ENCODE assay signal across 12 cellular contexts in the genomic region with DNA sequence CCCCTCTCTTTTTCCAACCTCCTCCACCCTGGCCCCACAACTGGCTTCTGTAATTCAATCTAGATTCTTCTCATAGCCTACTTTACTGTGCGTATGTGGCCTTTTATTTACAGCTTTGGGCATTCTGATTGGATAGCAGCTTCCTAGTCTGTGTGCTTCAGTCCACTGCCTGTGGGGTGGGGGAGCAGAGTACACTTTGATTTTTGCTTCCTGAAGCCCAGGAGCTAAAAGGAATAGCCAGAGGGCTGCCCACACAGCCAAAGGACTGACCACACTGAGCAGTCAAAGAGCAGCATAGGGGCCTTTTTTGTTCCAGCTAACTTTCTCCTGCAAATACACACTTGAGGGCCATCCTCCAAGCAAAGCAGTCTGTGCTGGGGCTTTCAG. TPM values are rescaled to one million over a fixed set of nuclear protein-coding genes. Genes with fewer than 3 reads are reported as not detected.
DNase-seq lines count a peak whose midpoint lies in the region; ATAC-seq, FAIRE-seq and TF ChIP-seq lines count a peak whose summit lies in the region.
"Had no signal": no experiment of that assay in that cellular context is flagged by ENCODE, and none has a peak within 500 bp of the region (broad histone marks: within the 10 kb centered on the region; RNA-seq: fewer than 3 reads in every experiment).

No MANE protein-coding gene starts in this region.

- no peak overlapping the region for H2BK12ac ChIP-seq in H9 (ENCODE audit: insufficient read length, low read depth, low read length)

- H4K8ac ChIP-seq in H9 (replicated peaks; ENCODE audit: insufficient read length, low read depth, low read length) = no peak overlapping the region

- H3K79me2 ChIP-seq in PC-9 (ENCODE audit: low read depth) (peaks cover 56% of the 10 kb centered on the region), H9 (ENCODE audit: insufficient read depth, low read length) (no peaks in the 10 kb centered on the region)

- peaks cover 43 to 47% of the 10 kb centered on the region in 2 experiments for H3K4me1 Mint-ChIP-seq in H9

- no peak overlapping the region for H2BK120ac ChIP-seq in H9 (ENCODE audit: low read depth, low read length, poor library complexity, severe bottlenecking)

- no peak for ATAC-seq in GM21717 (IDR thresholded peaks at IDR 0.05; ENCODE audit: unreplicated experiment)

- CTCF ChIA-PET in PC-9 (lab: Charles Lee) = interaction anchor here (1.9 kb wide), 1 partner anchor 33 kb away, joined by 5 read pairs; no protein-coding TSS in a partner anchor

- no peak overlapping the region for H4K5ac ChIP-seq in H9 (ENCODE audit: insufficient read length, low read depth, low read length)

- H3K14ac ChIP-seq in H9 (ENCODE audit: insufficient read depth, low read length) = no peak overlapping the region

- H3T11ph ChIP-seq in H9 (ENCODE audit: low read length) = no peak overlapping the region

- no peak overlapping the region for H3K56ac ChIP-seq in H9 (ENCODE audit: insufficient read length, low read depth, low read length)

- H3K27me3 ChIP-seq in PC-9 (ENCODE audit: insufficient read depth, low read depth) = no peaks in the 10 kb centered on the region
- H3K27me3 ChIP-seq in dorsolateral prefrontal cortex = no peaks in the 10 kb centered on the region
- H3K27me3 ChIP-seq in mucosa of rectum (ENCODE audit: control insufficient read depth in 2 of 2, insufficient read depth in 2 of 2, low read length in 2 of 2) = no peaks in the 10 kb centered on the region
- no peaks in the 10 kb centered on the region for H3K27me3 ChIP-seq in H9 (ENCODE audit: insufficient read depth, low read length)

- H3K4me2 ChIP-seq in PC-9 = peak overlapping the region; percentile 72
- H3K4me2 ChIP-seq in H9 (ENCODE audit: insufficient read depth, insufficient read length, low read length) = no peak overlapping the region

- H3F3A ChIP-seq in PC-9 (ENCODE audit: insufficient read depth, low read depth) = peaks cover 45% of the 10 kb centered on the region

- no peak overlapping the region for H2AK5ac ChIP-seq in H9 (ENCODE audit: insufficient read length, low read length)

- H3K23ac ChIP-seq in H9 (ENCODE audit: insufficient read length, low read depth, low read length) = no peak overlapping the region

- no peak overlapping the region for H3K4ac ChIP-seq in H9 (ENCODE audit: low read depth, low read length)

- no peak overlapping the region for H2BK15ac ChIP-seq in H9 (ENCODE audit: low read depth, low read length)

- DNase-seq in PC-9 = no peak
- DNase-seq in dorsolateral prefrontal cortex = no peak
- no peak for DNase-seq in urothelium cell line (ENCODE audit: low spot score)
- no peak for DNase-seq in T-helper 2 cell
- DNase-seq in H9 = no peak
- DNase-seq: COR-L47, MM.1S had no signal

- no peak overlapping the region for H2BK5ac ChIP-seq in H9 (ENCODE audit: insufficient read length, low read length)

- no CpG with 5 or more reads among the region's 1 CpG for WGBS in H9 (ENCODE audit: extremely low coverage, insufficient read length, low lambda C conversion rate)

- H3K18ac ChIP-seq in H9 (ENCODE audit: insufficient read length, low read depth, low read length) = no peak overlapping the region

- no peak overlapping the region for H2BK20ac ChIP-seq in H9 (ENCODE audit: low read depth, low read length, poor library complexity, severe bottlenecking)

- H2AFZ ChIP-seq in PC-9 (no peak overlapping the region), H9 (ENCODE audit: low read length) (no peak overlapping the region)

- H3K4me3 Mint-ChIP-seq in H9 = no peak overlapping the region
- H3K4me3 Mint-ChIP-seq: activated naive CD8-positive, alpha-beta T cell had no signal

- H3K79me1 ChIP-seq in H9 (ENCODE audit: insufficient read depth, low read depth, low read length, poor library complexity, severe bottlenecking) = no peaks in the 10 kb centered on the region

- no peaks in the 10 kb centered on the region for H3K27me3 Mint-ChIP-seq in H9 (ENCODE audit: low read depth)
- H3K27me3 Mint-ChIP-seq: activated naive CD8-positive, alpha-beta T cell had no signal

- H3K27ac Mint-ChIP-seq in H9 = no peak overlapping the region
- H3K27ac Mint-ChIP-seq: activated naive CD8-positive, alpha-beta T cell had no signal

- no peak for FAIRE-seq in urothelium cell line (lab: Jason Lieb, UNC)
- FAIRE-seq: islet of Langerhans had no signal

- H3K4me1 ChIP-seq in PC-9 (replicated peaks; ENCODE audit: insufficient read depth) = peaks cover 67% of the 10 kb centered on the region
- H3K4me1 ChIP-seq in mucosa of rectum (ENCODE audit: control insufficient read depth in 2 of 2, insufficient read depth in 2 of 2, low read length in 2 of 2) = peaks cover 3 to 6% of the 10 kb centered on the region in 2 donors
- peaks cover 17% of the 10 kb centered on the region for H3K4me1 ChIP-seq in H9 (ENCODE audit: insufficient read depth, low read length)

- H4K91ac ChIP-seq in H9 (ENCODE audit: insufficient read length, low read depth, low read length) = no peak overlapping the region

- H4K20me1 ChIP-seq in PC-9 (ENCODE audit: insufficient read depth) (no peaks in the 10 kb centered on the region), H9 (ENCODE audit: control insufficient read depth, insufficient read depth, insufficient read length) (no peaks in the 10 kb centered on the region)

- no peaks in the 10 kb centered on the region for H3K36me3 Mint-ChIP-seq in H9 (ENCODE audit: insufficient read depth in 1 of 3, low read depth in 3 of 3)
- H3K36me3 Mint-ChIP-seq: activated naive CD8-positive, alpha-beta T cell had no signal

- TF ChIP-seq CTCF in PC-9 (conservative IDR thresholded peaks at IDR 0.05) (no peak), dorsolateral prefrontal cortex (IDR thresholded peaks at IDR 0.05 in 54 of 56, conservative IDR thresholded peaks at IDR 0.05 in 2 of 56; ENCODE audit: low read depth in 1 of 56, partially characterized antibody in 56 of 56) (no peak), H9 (conservative IDR thresholded peaks at IDR 0.05) (no peak)

- H3K36me3 ChIP-seq in PC-9 (ENCODE audit: low read depth) (no peaks in the 10 kb centered on the region), mucosa of rectum (ENCODE audit: control insufficient read depth in 2 of 2, insufficient read depth in 2 of 2, low read length in 2 of 2) (no peaks in the 10 kb centered on the region)

- H3K9me2 ChIP-seq in PC-9 (ENCODE audit: insufficient read depth) = no peaks in the 10 kb centered on the region

- H3K9ac ChIP-seq in mucosa of rectum (ENCODE audit: low read depth in 1 of 2, low read length in 2 of 2) (no peak overlapping the region), H9 (ENCODE audit: extremely low read depth, insufficient read length, low read length) (no peak overlapping the region)

- no peaks in the 10 kb centered on the region for H3K9me3 ChIP-seq in PC-9 (ENCODE audit: insufficient read depth, low read depth)
- no peaks in the 10 kb centered on the region for H3K9me3 ChIP-seq in mucosa of rectum (ENCODE audit: control insufficient read depth in 2 of 2, low read length in 2 of 2)
- no peaks in the 10 kb centered on the region for H3K9me3 ChIP-seq in H9 (ENCODE audit: control insufficient read depth, low read depth, low read length)

- H3K9me3 Mint-ChIP-seq in H9 = no peaks in the 10 kb centered on the region

- H3K23me2 ChIP-seq in H9 (ENCODE audit: insufficient read length, low read depth, low read length, poor library complexity, severe bottlenecking) = no peaks in the 10 kb centered on the region

- POLR2A ChIA-PET in PC-9 (lab: Charles Lee; ENCODE audit: unreplicated experiment) = no interaction called here

- H3K27ac ChIP-seq in PC-9 (peak overlapping the region; percentile 89), dorsolateral prefrontal cortex (peak overlapping the region; percentile 54 to 99 (median 95)), mucosa of rectum (ENCODE audit: low read depth in 2 of 2, low read length in 2 of 2) (peak overlapping the region; percentile 1 to 15), temporal lobe (ENCODE audit: low read depth, low read length) (peak overlapping the region; percentile 62), H9 (ENCODE audit: insufficient read length, low read depth, low read length) (no peak overlapping the region)

- BruUV-seq in PC-9 (replicated peaks; lab: Mats Ljungman, UMichigan) = no TSS peak

- intact Hi-C loops in PC-9 (cut with micrococcal nuclease; ENCODE audit: unreplicated experiment) = no loop called here
- intact Hi-C loops in dorsolateral prefrontal cortex (cut with DNase I) = no loop called here

- H3K4me3 ChIP-seq in PC-9 (no peak overlapping the region), dorsolateral prefrontal cortex (peak overlapping the region in 1 of 59 donors; percentile 1), mucosa of rectum (ENCODE audit: low read length in 2 of 2) (no peak overlapping the region)

RNA-seq across cellular contexts. Expression of gene RUSC2, which starts 30.5 kb away (rescaled TPM):
- total RNA-seq in PC-9 (2021) (10.1 and 12.5 TPM in 2 replicates), dorsolateral prefrontal cortex (100 to 1,000 TPM in 119 of 120 experiments, 10 to 100 TPM in 1; 95.5 to 189 (median 149) TPM), temporal lobe (45.2 TPM), H9 (2021) (5.8 and 6.3 TPM in 2 replicates)
